ENCODE assay signal across 9 cellular contexts in genomic region chr3:30660128-30660525, GRCh38. TPM values are rescaled to one million over a fixed set of nuclear protein-coding genes. Genes with fewer than 3 reads are reported as not detected.
DNase-seq lines count a peak whose midpoint lies in the region; ATAC-seq and TF ChIP-seq lines count a peak whose summit lies in the region.
"Had no signal": no experiment of that assay in that cellular context is flagged by ENCODE, and none has a peak within 500 bp of the region (broad histone marks: within the 10 kb centered on the region; RNA-seq: fewer than 3 reads in every experiment).

No MANE protein-coding gene starts in this region.

- H3K27ac Mint-ChIP-seq in activated naive CD4-positive, alpha-beta T cell treated with anti-CD3 and anti-CD28 coated beads, Interleukin-2, amount 50 U/mL, for 24 hours = peak overlapping the region; percentile 99
- H3K27ac Mint-ChIP-seq in activated T-helper 17 cell treated with anti-CD3 and anti-CD28 coated beads, Interleukin-2, amount 50 U/mL, for 72 hours = no peak overlapping the region

- peaks cover 96% of the 10 kb centered on the region for H3K4me1 Mint-ChIP-seq in activated naive CD4-positive, alpha-beta T cell treated with anti-CD3 and anti-CD28 coated beads, Interleukin-2, amount 50 U/mL, for 24 hours
- peaks cover 74% of the 10 kb centered on the region for H3K4me1 Mint-ChIP-seq in activated T-helper 17 cell treated with anti-CD3 and anti-CD28 coated beads, Interleukin-2, amount 50 U/mL, for 72 hours

- H3K4me1 ChIP-seq in thoracic aorta (ENCODE audit: control insufficient read depth in 1 of 2, low read depth in 2 of 2) (peaks cover 83 to 99% of the 10 kb centered on the region in 2 donors), Peyer's patch (peaks cover 0 to 54% (median 31%) of the 10 kb centered on the region in 4 donors)

- no peak for TF ChIP-seq POLR2A in Peyer's patch (IDR thresholded peaks at IDR 0.05)

- peaks cover 58% of the 10 kb centered on the region for H3K36me3 Mint-ChIP-seq in activated naive CD4-positive, alpha-beta T cell treated with anti-CD3 and anti-CD28 coated beads, Interleukin-2, amount 50 U/mL, for 24 hours
- peaks cover 99% of the 10 kb centered on the region for H3K36me3 Mint-ChIP-seq in activated T-helper 17 cell treated with anti-CD3 and anti-CD28 coated beads, Interleukin-2, amount 50 U/mL, for 72 hours (ENCODE audit: low read depth)

- peak overlapping the region; percentile 77 to 81 for H3K27ac ChIP-seq in thoracic aorta
- H3K27ac ChIP-seq in Peyer's patch = peak overlapping the region in 2 of 4 donors; percentile 76 to 82

- peak overlapping the region; percentile 79 for H3K4me3 Mint-ChIP-seq in activated naive CD4-positive, alpha-beta T cell treated with anti-CD3 and anti-CD28 coated beads, Interleukin-2, amount 50 U/mL, for 24 hours
- H3K4me3 Mint-ChIP-seq in activated T-helper 17 cell treated with anti-CD3 and anti-CD28 coated beads, Interleukin-2, amount 50 U/mL, for 72 hours = peak overlapping the region; percentile 59

- no peak for DNase-seq in activated naive CD4-positive, alpha-beta T cell (lab: John Stamatoyannopoulos, UW)
- DNase-seq in left kidney (ENCODE audit: low read depth, low spot score) = peak; percentile 47
- no peak for DNase-seq in thoracic aorta (ENCODE audit: low spot score)
- DNase-seq in sciatic nerve (ENCODE audit: low spot score) = no peak
- DNase-seq in Peyer's patch = no peak
- no peak for DNase-seq in COLO829 (ENCODE audit: low spot score)
- DNase-seq: NCI-H2081 had no signal

- intact Hi-C loops in sciatic nerve (cut with DNase I) = no loop called here

- TF ChIP-seq CTCF in thoracic aorta (IDR thresholded peaks at IDR 0.05) = no peak
- TF ChIP-seq CTCF in Peyer's patch (IDR thresholded peaks at IDR 0.05) = no peak

- peaks cover 10% of the 10 kb centered on the region for H3K36me3 ChIP-seq in thoracic aorta
- peaks cover 0 to 31% (median 0%) of the 10 kb centered on the region in 3 donors for H3K36me3 ChIP-seq in Peyer's patch

- ATAC-seq in activated T-helper 17 cell treated with anti-CD3 and anti-CD28 coated beads, Interleukin-2, amount 50 U/mL, for 72 hours (replicated peaks) = no peak
- ATAC-seq in thoracic aorta (ENCODE audit: insufficient number of reproducible peaks, low FRiP score, low read depth) = no peak
- ATAC-seq in sciatic nerve = no peak

- H3K27me3 Mint-ChIP-seq in activated naive CD4-positive, alpha-beta T cell treated with anti-CD3 and anti-CD28 coated beads, Interleukin-2, amount 50 U/mL, for 24 hours = no peaks in the 10 kb centered on the region
- no peaks in the 10 kb centered on the region for H3K27me3 Mint-ChIP-seq in activated T-helper 17 cell treated with anti-CD3 and anti-CD28 coated beads, Interleukin-2, amount 50 U/mL, for 72 hours

- H3K4me3 ChIP-seq in thoracic aorta (no peak overlapping the region), Peyer's patch (no peak overlapping the region)

- H3K27me3 ChIP-seq in thoracic aorta (replicated peaks; ENCODE audit: insufficient read depth) (no peaks in the 10 kb centered on the region), Peyer's patch (no peaks in the 10 kb centered on the region)

- H3K9me3 Mint-ChIP-seq in activated naive CD4-positive, alpha-beta T cell treated with anti-CD3 and anti-CD28 coated beads, Interleukin-2, amount 50 U/mL, for 24 hours = peaks cover 5% of the 10 kb centered on the region
- no peaks in the 10 kb centered on the region for H3K9me3 Mint-ChIP-seq in activated T-helper 17 cell treated with anti-CD3 and anti-CD28 coated beads, Interleukin-2, amount 50 U/mL, for 72 hours

- no peaks in the 10 kb centered on the region for H3K9me3 ChIP-seq in thoracic aorta
- H3K9me3 ChIP-seq in Peyer's patch = no peaks in the 10 kb centered on the region

RNA-seq across cellular contexts. Expression of gene TGFBR2, which starts 53.7 kb away (rescaled TPM):
- total RNA-seq in activated T-helper 17 cell treated with anti-CD3 and anti-CD28 coated beads, Interleukin-2, amount 50 U/mL, for 72 hours = 10 to 100 TPM; 51.2 to 63.2 TPM
- 100 to 1,000 TPM; 250 to 355 TPM for total RNA-seq in thoracic aorta
- total RNA-seq in sciatic nerve = 221 TPM
- total RNA-seq in Peyer's patch = 100 to 1,000 TPM in 2 of 4 donors, 10 to 100 TPM in 2; 51.8 to 127 (median 105) TPM
